ENCODE assay signal across 29 cellular contexts in genomic region chr6:19375613-19376012, GRCh38.
"Had no signal": no experiment of that assay in that cellular context is flagged by ENCODE, and none has a peak within 500 bp of the region (broad histone marks: within the 10 kb centered on the region; RNA-seq: fewer than 3 reads in every experiment).

No MANE protein-coding gene starts in this region.

- ATAC-seq: stimulated activated effector memory CD8-positive, alpha-beta T cell treated with anti-CD3 and anti-CD28 coated beads, Interleukin-12 subunit alpha, Interleukin-12 subunit beta, amount 100 ng/mL, for 72 hours; stimulated activated memory B cell treated with anti-CD40 and anti-IgM and Interleukin-4, amounts not matched to agents 10 μg/mL and 1 μg/mL and 100 μg/mL, for 72 hours; stimulated activated naive B cell treated with anti-CD40 and anti-IgM and Interleukin-4, amounts not matched to agents 10 μg/mL and 1 μg/mL and 100 μg/mL, for 72 hours; stimulated activated naive CD8-positive, alpha-beta T cell treated with anti-CD3 and anti-CD28 coated beads, Interleukin-15, amount 100 ng/mL, for 72 hours; stimulated activated naive CD8-positive, alpha-beta T cell treated with anti-CD3 and anti-CD28 coated beads, Interleukin-15, Interleukin-2, amounts not matched to agents 100 U/mL and 50 U/mL, for 24 hours; upper lobe of right lung had no signal

- H3K9me3 ChIP-seq: stomach, suprapubic skin, testis, thoracic aorta, thyroid gland, tibial artery, tibial nerve, transverse colon, upper lobe of left lung, upper lobe of right lung, uterus, vagina had no signal

- FAIRE-seq: urothelium cell line had no signal

- H3K36me3 ChIP-seq: stomach, suprapubic skin, thoracic aorta, thyroid gland, tibial artery, tibial nerve, transverse colon, upper lobe of left lung, upper lobe of right lung, uterus, vagina had no signal

- H3K36me3 Mint-ChIP-seq: stimulated activated effector memory CD8-positive, alpha-beta T cell treated with anti-CD3 and anti-CD28 coated beads, Interleukin-12 subunit alpha, Interleukin-12 subunit beta, amount 100 ng/mL, for 72 hours; stimulated activated memory B cell treated with anti-CD40 and anti-IgM and Interleukin-4, amounts not matched to agents 10 μg/mL and 1 μg/mL and 100 μg/mL, for 72 hours; stimulated activated naive B cell treated with anti-CD40 and anti-IgM and Interleukin-4, amounts not matched to agents 10 μg/mL and 1 μg/mL and 100 μg/mL, for 72 hours; type B pancreatic cell had no signal

- H3K4me3 Mint-ChIP-seq: stimulated activated effector memory CD8-positive, alpha-beta T cell treated with anti-CD3 and anti-CD28 coated beads, Interleukin-12 subunit alpha, Interleukin-12 subunit beta, amount 100 ng/mL, for 72 hours; stimulated activated memory B cell treated with anti-CD40 and anti-IgM and Interleukin-4, amounts not matched to agents 10 μg/mL and 1 μg/mL and 100 μg/mL, for 72 hours; stimulated activated naive B cell treated with anti-CD40 and anti-IgM and Interleukin-4, amounts not matched to agents 10 μg/mL and 1 μg/mL and 100 μg/mL, for 72 hours; stimulated activated naive CD8-positive, alpha-beta T cell treated with anti-CD3 and anti-CD28 coated beads, Interleukin-15, amount 100 ng/mL, for 72 hours; stimulated activated naive CD8-positive, alpha-beta T cell treated with anti-CD3 and anti-CD28 coated beads, Interleukin-15, Interleukin-2, amounts not matched to agents 100 ng/mL and 50 ng/mL, for 24 hours; type B pancreatic cell had no signal

- H3K27me3 ChIP-seq: stomach, suprapubic skin, testis, thyroid gland, tibial artery, tibial nerve, transverse colon, upper lobe of left lung, upper lobe of right lung, uterus, vagina had no signal

- DNase-seq: stimulated activated CD4-positive, alpha-beta T cell treated with anti-CD3 and anti-CD28 coated beads, Interleukin-2, amount 100 ng/mL, for 48 hours; stimulated activated CD4-positive, alpha-beta T cell treated with anti-CD3 and anti-CD28 coated beads, Interleukin-4, amount 100 ng/mL, for 1 hour; stimulated activated CD4-positive, alpha-beta T cell treated with anti-CD3 and anti-CD28 coated beads, Interleukin-4, amount 100 ng/mL, for 24 hours; stimulated activated CD4-positive, alpha-beta T cell treated with anti-CD3 and anti-CD28 coated beads, Interleukin-4, amount 100 ng/mL, for 4 hours; stimulated activated CD8-positive, alpha-beta memory T cell treated with anti-CD3 and anti-CD28 coated beads, Interleukin-4, amount 100 ng/mL, for 48 hours; stimulated activated naive B cell treated with anti-CD40 and anti-IgM and Interleukin-4, amounts not matched to agents 10 μg/mL and 1 μg/mL and 100 μg/mL, for 72 hours; stimulated activated naive CD4-positive, alpha-beta T cell; stimulated activated naive CD4-positive, alpha-beta T cell treated with Interleukin-2 at 50 U/mL for 16 hours; stimulated activated naive CD8-positive, alpha-beta T cell treated with anti-CD3 and anti-CD28 coated beads, Interleukin-15, amount 100 ng/mL, for 72 hours; stimulated activated naive CD8-positive, alpha-beta T cell treated with anti-CD3 and anti-CD28 coated beads, Interleukin-15, Interleukin-2, amounts not matched to agents 100 U/mL and 50 U/mL, for 24 hours; stomach; substantia nigra; testis; thyroid gland; tibial artery; transverse colon; trophoblast cell; upper lobe of left lung; upper lobe of right lung; uterus had no signal

- H3K27ac Mint-ChIP-seq: stimulated activated effector memory CD8-positive, alpha-beta T cell treated with anti-CD3 and anti-CD28 coated beads, Interleukin-12 subunit alpha, Interleukin-12 subunit beta, amount 100 ng/mL, for 72 hours; stimulated activated memory B cell treated with anti-CD40 and anti-IgM and Interleukin-4, amounts not matched to agents 10 μg/mL and 1 μg/mL and 100 μg/mL, for 72 hours; stimulated activated naive B cell treated with anti-CD40 and anti-IgM and Interleukin-4, amounts not matched to agents 10 μg/mL and 1 μg/mL and 100 μg/mL, for 72 hours; stimulated activated naive CD8-positive, alpha-beta T cell treated with anti-CD3 and anti-CD28 coated beads, Interleukin-15, amount 100 ng/mL, for 72 hours; stimulated activated naive CD8-positive, alpha-beta T cell treated with anti-CD3 and anti-CD28 coated beads, Interleukin-15, Interleukin-2, amounts not matched to agents 100 ng/mL and 50 ng/mL, for 24 hours; type B pancreatic cell had no signal

- H3K27ac ChIP-seq: stomach, suprapubic skin, testis, thoracic aorta, thyroid gland, tibial artery, tibial nerve, transverse colon, upper lobe of left lung, upper lobe of right lung, uterus, vagina had no signal

- H3K4me3 ChIP-seq: stomach, suprapubic skin, testis, thoracic aorta, thyroid gland, tibial artery, tibial nerve, transverse colon, upper lobe of left lung, upper lobe of right lung, uterus, vagina had no signal

- H3K27me3 Mint-ChIP-seq: stimulated activated memory B cell treated with anti-CD40 and anti-IgM and Interleukin-4, amounts not matched to agents 10 μg/mL and 1 μg/mL and 100 μg/mL, for 72 hours; stimulated activated naive B cell treated with anti-CD40 and anti-IgM and Interleukin-4, amounts not matched to agents 10 μg/mL and 1 μg/mL and 100 μg/mL, for 72 hours; stimulated activated naive CD8-positive, alpha-beta T cell treated with anti-CD3 and anti-CD28 coated beads, Interleukin-15, amount 100 ng/mL, for 72 hours; stimulated activated naive CD8-positive, alpha-beta T cell treated with anti-CD3 and anti-CD28 coated beads, Interleukin-15, Interleukin-2, amounts not matched to agents 100 ng/mL and 50 ng/mL, for 24 hours; type B pancreatic cell had no signal

- H3K4me1 Mint-ChIP-seq: stimulated activated effector memory CD8-positive, alpha-beta T cell treated with anti-CD3 and anti-CD28 coated beads, Interleukin-12 subunit alpha, Interleukin-12 subunit beta, amount 100 ng/mL, for 72 hours; stimulated activated memory B cell treated with anti-CD40 and anti-IgM and Interleukin-4, amounts not matched to agents 10 μg/mL and 1 μg/mL and 100 μg/mL, for 72 hours; stimulated activated naive B cell treated with anti-CD40 and anti-IgM and Interleukin-4, amounts not matched to agents 10 μg/mL and 1 μg/mL and 100 μg/mL, for 72 hours; stimulated activated naive CD8-positive, alpha-beta T cell treated with anti-CD3 and anti-CD28 coated beads, Interleukin-15, amount 100 ng/mL, for 72 hours had no signal

- H3K4me1 ChIP-seq: suprapubic skin, testis, thyroid gland, tibial nerve, transverse colon, upper lobe of left lung, upper lobe of right lung, uterus had no signal
